Comparison of ENCODE assay signal across 8 cellular contexts in genomic region chr11:114060402-114061052, GRCh38. TPM values are rescaled to one million over a fixed set of nuclear protein-coding genes. Genes with fewer than 3 reads are reported as not detected.
A peak's percentile ranks its signal among the peaks of the same experiment; 100 is the strongest.
DNase-seq lines count a peak whose midpoint lies in the region; ATAC-seq, FAIRE-seq and TF ChIP-seq lines count a peak whose summit lies in the region.

No MANE protein-coding gene starts in this region.

- intact Hi-C loops in Right ventricle myocardium superior (cut with DNase I) (loop anchor here (5.0 kb wide), 2 partner anchors 102 to 122 kb away; no protein-coding TSS in a partner anchor), pancreas (cut with DNase I) (loop anchor here in 1 of 3 donors (5.0 kb wide), 1 partner anchor 112 kb away; no protein-coding TSS in a partner anchor)

- TF ChIP-seq POLR2A in H54 (IDR thresholded peaks at IDR 0.05; ENCODE audit: low read depth, low read length): no peak

- CTCF ChIA-PET in activated naive CD4-positive, alpha-beta T cell treated with anti-CD3 and anti-CD28 coated beads, Interleukin-2, amount 10 ng/mL, durations not matched to agents 7 days and 5 days (lab: Charles Lee): interaction anchor here (0.7 to 6.2 kb wide), 11 partner anchors 12 to 204 kb away, joined by 3 to 53 read pairs (median 4); no protein-coding TSS in a partner anchor

- H3K27me3 ChIP-seq in pancreas: no peaks in the 10 kb centered on the region

- H3K27me3 Mint-ChIP-seq in activated naive CD4-positive, alpha-beta T cell treated with anti-CD3 and anti-CD28 coated beads, Interleukin-2, amount 10 ng/mL, durations not matched to agents 7 days and 5 days: peaks cover 96% of the 10 kb centered on the region

- DNase-seq in HCEC 1CT (peak; percentile 19), Right ventricle myocardium superior (peak; percentile 69), pancreas (peak; percentile 47 to 86 (median 56)), OCI-M2 (lab: John Stamatoyannopoulos, UW; ENCODE audit: unreplicated experiment) (no peak), H54 (ENCODE audit: insufficient read length, low spot score) (no peak)
- DNase-seq in activated naive CD4-positive, alpha-beta T cell treated with anti-CD3 and anti-CD28 coated beads, Interleukin-2, amount 10 ng/mL, durations not matched to agents 7 days and 5 days: peak; percentile 49

- no peaks in the 10 kb centered on the region for H3K9me3 Mint-ChIP-seq in activated naive CD4-positive, alpha-beta T cell treated with anti-CD3 and anti-CD28 coated beads, Interleukin-2, amount 10 ng/mL, durations not matched to agents 7 days and 5 days

- H3K36me3 Mint-ChIP-seq in activated naive CD4-positive, alpha-beta T cell treated with anti-CD3 and anti-CD28 coated beads, Interleukin-2, amount 10 ng/mL, durations not matched to agents 7 days and 5 days: peaks cover 1% of the 10 kb centered on the region

- H3K36me3 ChIP-seq in pancreas: peaks cover 0 to 25% (median 17%) of the 10 kb centered on the region in 3 donors

- H3K27ac Mint-ChIP-seq in activated naive CD4-positive, alpha-beta T cell treated with anti-CD3 and anti-CD28 coated beads, Interleukin-2, amount 10 ng/mL, durations not matched to agents 7 days and 5 days: no peak overlapping the region

- FAIRE-seq in pancreas (lab: Jason Lieb, UNC) (no peak), H54 (lab: Jason Lieb, UNC) (no peak)

- H3K27ac ChIP-seq in 22Rv1 (peak overlapping the region; percentile 85), pancreas (peak overlapping the region; percentile 88 to 93 (median 90))

- 0 to 1% methylated on average over 71 to 78 of the region's 78 CpGs for WGBS in pancreas, 2 donors

- peak overlapping the region; percentile 79 to 98 (median 92) for H3K4me3 ChIP-seq in pancreas

- peak overlapping the region; percentile 85 for H3K4me3 Mint-ChIP-seq in activated naive CD4-positive, alpha-beta T cell treated with anti-CD3 and anti-CD28 coated beads, Interleukin-2, amount 10 ng/mL, durations not matched to agents 7 days and 5 days

- ATAC-seq in Right ventricle myocardium superior (ENCODE audit: poor library complexity): peak; percentile 11
- ATAC-seq in pancreas: peak; percentile 32 to 52 (median 46)
- no peak for ATAC-seq in HG03175 (IDR thresholded peaks at IDR 0.05; ENCODE audit: unreplicated experiment)

- TF ChIP-seq CTCF in 22Rv1 (IDR thresholded peaks at IDR 0.05) (no peak), pancreas (IDR thresholded peaks at IDR 0.05) (no peak)

- peaks cover 7 to 25% (median 18%) of the 10 kb centered on the region in 3 donors for H3K4me1 ChIP-seq in pancreas

- H3K9me3 ChIP-seq in pancreas: no peaks in the 10 kb centered on the region

- peaks cover 15% of the 10 kb centered on the region for H3K4me1 Mint-ChIP-seq in activated naive CD4-positive, alpha-beta T cell treated with anti-CD3 and anti-CD28 coated beads, Interleukin-2, amount 10 ng/mL, durations not matched to agents 7 days and 5 days

RNA-seq across cellular contexts. Expression of gene ZBTB16, which starts 1.0 kb away (rescaled TPM):
- total RNA-seq in Right ventricle myocardium superior (64.8 TPM), pancreas (10 to 100 TPM in 5 of 6 donors, 1 to 10 TPM in 1; 8.1 to 76.4 (median 47.0) TPM)
- 10 to 100 TPM; 12.0 to 41.3 TPM for polyA plus RNA-seq in pancreas

Comparison
In these comparisons a context has a peak if more than half of its experiments do, and no peak if none do; other contexts are left out.
1. DNase-seq: peak in HCEC 1CT (single experiment), activated naive CD4-positive, alpha-beta T cell treated with anti-CD3 and anti-CD28 coated beads, Interleukin-2, amount 10 ng/mL, durations not matched to agents 7 days and 5 days (single experiment), Right ventricle myocardium superior (single experiment) and pancreas (6 of 6); none in OCI-M2 (single experiment) and H54 (single experiment).